9 cellular contexts compared by ENCODE assay signal in the genomic region with DNA sequence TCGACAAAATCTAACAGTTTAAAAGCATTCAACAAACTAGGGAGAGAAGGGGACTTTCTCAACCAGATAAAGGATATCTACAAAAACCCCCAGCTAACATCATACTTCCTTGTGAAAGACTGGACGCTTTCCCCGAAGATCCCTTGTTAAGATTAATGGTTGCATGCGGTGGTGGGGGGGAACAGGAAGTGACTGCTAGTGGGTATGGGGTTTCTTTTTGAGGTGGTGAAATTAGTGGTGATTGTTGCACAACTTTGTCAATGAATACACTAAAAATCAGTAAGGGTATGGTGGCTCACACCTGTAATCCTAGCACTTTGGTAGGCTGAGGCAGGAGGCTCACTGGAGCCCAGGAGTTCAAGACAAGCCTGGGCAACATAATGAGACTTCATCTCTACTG. TPM values are rescaled to one million over a fixed set of nuclear protein-coding genes. Genes with fewer than 3 reads are reported as not detected.
DNase-seq lines count a peak whose midpoint lies in the region; ATAC-seq and TF ChIP-seq lines count a peak whose summit lies in the region.
"Had no signal": no experiment of that assay in that cellular context is flagged by ENCODE, and none has a peak within 500 bp of the region (broad histone marks: within the 10 kb centered on the region; RNA-seq: fewer than 3 reads in every experiment).

No MANE protein-coding gene starts in this region.

- H3K27ac Mint-ChIP-seq in activated naive CD8-positive, alpha-beta T cell treated with anti-CD3 and anti-CD28 coated beads, Interleukin-2, amount 10 ng/mL, durations not matched to agents 7 days and 5 days: peak overlapping the region; percentile 85

- ATAC-seq in activated naive CD8-positive, alpha-beta T cell treated with anti-CD3 and anti-CD28 coated beads, Interleukin-2, amount 10 ng/mL, durations not matched to agents 7 days and 5 days (ENCODE audit: low read depth): peak; percentile 54

- H2AFZ ChIP-seq in GM23248: no peak overlapping the region

- no peak overlapping the region for H3K27ac ChIP-seq in GM23248

- H3K36me3 ChIP-seq in GM23248 (ENCODE audit: low read depth): no peaks in the 10 kb centered on the region

- no peaks in the 10 kb centered on the region for H3K27me3 ChIP-seq in GM23248 (replicated peaks; ENCODE audit: insufficient read depth)

- H3K4me3 ChIP-seq in GM12865 (ENCODE audit: low read depth, low read length) (no peak overlapping the region), GM23248 (no peak overlapping the region)

- peaks cover 10% of the 10 kb centered on the region; the same call in 1 of the 2 replicates for H3K4me1 ChIP-seq in GM23248 (ENCODE audit: insufficient read depth)

- H3K79me2 ChIP-seq in GM23248 (ENCODE audit: insufficient read depth): no peaks in the 10 kb centered on the region

- DNase-seq in GM12865 (ENCODE audit: low read depth) (peak; percentile 78), SIG-M5 treated with dmso at 0.1 percent for 504 hours (lab: John Stamatoyannopoulos, UW; ENCODE audit: unreplicated experiment) (peak; percentile 95), NCI-H2107 (lab: John Stamatoyannopoulos, UW) (no peak), GM23248 (no peak), retina (no peak), COR-L47 (lab: John Stamatoyannopoulos, UW) (no peak)
- DNase-seq in activated naive CD8-positive, alpha-beta T cell treated with anti-CD3 and anti-CD28 coated beads, Interleukin-2, amount 10 ng/mL, durations not matched to agents 7 days and 5 days: peak; percentile 39
- DNase-seq in stimulated activated CD4-positive, alpha-beta T cell treated with anti-CD3 and anti-CD28 coated beads, Interleukin-1b, Interleukin-23, amount 100 ng/mL, for 24 hours (ENCODE audit: low read depth in 4 of 4, low spot score in 1 of 4): peak in 3 of 4 experiments; percentile 4 to 37 (median 8)
- DNase-seq: caudate nucleus had no signal

- in situ Hi-C loops in GM23248 (cut with MboI): no loop called here

- no peaks in the 10 kb centered on the region for H3K9me2 ChIP-seq in GM23248 (ENCODE audit: insufficient read depth)

- peaks cover 1% of the 10 kb centered on the region for H3K9me3 Mint-ChIP-seq in activated naive CD8-positive, alpha-beta T cell treated with anti-CD3 and anti-CD28 coated beads, Interleukin-2, amount 10 ng/mL, durations not matched to agents 7 days and 5 days

- H3K4me3 Mint-ChIP-seq in activated naive CD8-positive, alpha-beta T cell treated with anti-CD3 and anti-CD28 coated beads, Interleukin-2, amount 10 ng/mL, durations not matched to agents 7 days and 5 days: peak overlapping the region; percentile 57

- H3K4me2 ChIP-seq in GM23248 (ENCODE audit: unreplicated experiment): no peak overlapping the region

- no peak for TF ChIP-seq CTCF in GM12865 (IDR thresholded peaks at IDR 0.05; ENCODE audit: insufficient read depth, low read depth, low read length, missing control alignments)

- H3K27me3 Mint-ChIP-seq in activated naive CD8-positive, alpha-beta T cell treated with anti-CD3 and anti-CD28 coated beads, Interleukin-2, amount 10 ng/mL, durations not matched to agents 7 days and 5 days: peaks cover 27% of the 10 kb centered on the region

- H3K4me1 Mint-ChIP-seq in activated naive CD8-positive, alpha-beta T cell treated with anti-CD3 and anti-CD28 coated beads, Interleukin-2, amount 10 ng/mL, durations not matched to agents 7 days and 5 days: peaks cover 32% of the 10 kb centered on the region

- H3K9me3 ChIP-seq in GM23248 (ENCODE audit: low read depth): no peaks in the 10 kb centered on the region

- H3F3A ChIP-seq in GM23248 (ENCODE audit: insufficient read depth): no peaks in the 10 kb centered on the region

- peaks cover 2% of the 10 kb centered on the region for H3K36me3 Mint-ChIP-seq in activated naive CD8-positive, alpha-beta T cell treated with anti-CD3 and anti-CD28 coated beads, Interleukin-2, amount 10 ng/mL, durations not matched to agents 7 days and 5 days

- no peaks in the 10 kb centered on the region for H4K20me1 ChIP-seq in GM23248 (ENCODE audit: insufficient read depth)

- WGBS in GM23248 (ENCODE audit: low coverage in 1 of 2, low lambda C conversion rate in 2 of 2, missing lambda C conversion rate in 2 of 2), 2 experiments: 71 to 77% methylated on average over 4 of the region's 4 CpGs

- no peak overlapping the region for H3K9ac ChIP-seq in GM23248

- POLR2A ChIA-PET in activated naive CD8-positive, alpha-beta T cell treated with anti-CD3 and anti-CD28 coated beads, Interleukin-2, amount 10 ng/mL, durations not matched to agents 7 days and 5 days (lab: Charles Lee): interaction anchor here (0.9 to 1.2 kb wide), 2 partner anchors 85 to 141 kb away, joined by 3 to 8 read pairs; no protein-coding TSS in a partner anchor

RNA-seq across cellular contexts. Expression of a gene that starts 26.9 kb away (rescaled TPM):
- 10 to 100 TPM; 27.0 to 27.3 TPM for total RNA-seq in activated naive CD8-positive, alpha-beta T cell treated with anti-CD3 and anti-CD28 coated beads, Interleukin-2, amount 10 ng/mL, durations not matched to agents 7 days and 5 days
- total RNA-seq in GM23248 (2014; rRNA removed; shearing (Covaris generic)): 16.9 and 19.2 TPM in 2 replicates
- 8.6 and 9.1 TPM in 2 replicates for polyA plus RNA-seq in GM23248 (2016; fragmentation: Nextera tagmentation; extraction: Ambion mirVana)

Comparison
In these comparisons a context has a peak if more than half of its experiments do, and no peak if none do; other contexts are left out.
1. DNase-seq: peak in GM12865 (single experiment), SIG-M5 treated with dmso at 0.1 percent for 504 hours (single experiment), activated naive CD8-positive, alpha-beta T cell treated with anti-CD3 and anti-CD28 coated beads, Interleukin-2, amount 10 ng/mL, durations not matched to agents 7 days and 5 days (single experiment) and stimulated activated CD4-positive, alpha-beta T cell treated with anti-CD3 and anti-CD28 coated beads, Interleukin-1b, Interleukin-23, amount 100 ng/mL, for 24 hours (3 of 4); none in NCI-H2107 (single experiment), GM23248 (single experiment), retina (single experiment) and COR-L47 (single experiment).